8 cellular contexts compared by ENCODE assay signal in genomic region chr2:137969418-137969765, GRCh38. TPM values are rescaled to one million over a fixed set of nuclear protein-coding genes. Genes with fewer than 3 reads are reported as not detected.
DNase-seq lines count a peak whose midpoint lies in the region; ATAC-seq and TF ChIP-seq lines count a peak whose summit lies in the region.

No MANE protein-coding gene starts in this region.

- BruUV-seq in MCF 10A (replicated peaks; lab: Mats Ljungman, UMichigan), result no TSS peak

- ATAC-seq in lung (ENCODE audit: insufficient read depth, low FRiP score) (peak; percentile 73), GM19395 (IDR thresholded peaks at IDR 0.05; ENCODE audit: unreplicated experiment) (no peak), GM21447 (IDR thresholded peaks at IDR 0.05; ENCODE audit: unreplicated experiment) (no peak)

- no peaks in the 10 kb centered on the region for H3K27me3 ChIP-seq in BLaER1 treated with 17β-estradiol and CSF1 and Interleukin-3, amounts not matched to agents 10 nM and 100 nM
- H3K27me3 ChIP-seq in lung (ENCODE audit: control insufficient read depth, insufficient read depth), result no peaks in the 10 kb centered on the region

- TF ChIP-seq CTCF in MCF 10A (IDR thresholded peaks at IDR 0.05; ENCODE audit: unreplicated experiment) (no peak), lung (IDR thresholded peaks at IDR 0.05; ENCODE audit: control extremely low read depth, extremely low read depth) (no peak)

- H3K4me1 Mint-ChIP-seq in MCF 10A (ENCODE audit: insufficient read depth, unreplicated experiment), result peaks cover 17% of the 10 kb centered on the region

- DNase-seq in NCI-H2029 (lab: John Stamatoyannopoulos, UW) (peak; percentile 85), MCF 10A (ENCODE audit: unreplicated experiment) (peak; percentile 92), lung (ENCODE audit: low spot score) (peak; percentile 58), superior temporal gyrus (ENCODE audit: extremely low spot score) (no peak)
- DNase-seq in stimulated activated CD4-positive, alpha-beta T cell treated with anti-CD3 and anti-CD28 coated beads, Interleukin-2, amount 100 ng/mL, for 48 hours, result no peak

- peak overlapping the region in 6 of 11 experiments; percentile 34 to 88 (median 78); a peak in 10 of 22 replicates for H3K9ac ChIP-seq in BLaER1 treated with 17β-estradiol and CSF1 and Interleukin-3, amounts not matched to agents 10 nM and 100 nM

- peak overlapping the region; percentile 2 for H3K27ac Mint-ChIP-seq in MCF 10A (ENCODE audit: low read depth, unreplicated experiment)

- 7 to 12% methylated on average over 1 of the region's 1 CpG for WGBS in lung, 2 donors

- no peaks in the 10 kb centered on the region for H3K27me3 Mint-ChIP-seq in MCF 10A (ENCODE audit: insufficient read depth, unreplicated experiment)

- intact Hi-C loops in MCF 10A (cut with micrococcal nuclease), result no loop called here

- H3K9me3 ChIP-seq in BLaER1 treated with 17β-estradiol and CSF1 and Interleukin-3, amounts not matched to agents 10 nM and 100 nM (replicated peaks in 1 of 11), result peaks cover 0 to 24% (median 0%) of the 10 kb centered on the region in 11 experiments; a peak in 3 of 22 replicates
- H3K9me3 ChIP-seq in lung (ENCODE audit: control insufficient read depth in 2 of 2, insufficient read depth in 1 of 2, low read length in 1 of 2), result no peaks in the 10 kb centered on the region

- peaks cover 0 to 17% (median 0%) of the 10 kb centered on the region in 11 experiments; a peak in 2 of 22 replicates for H4K20me1 ChIP-seq in BLaER1 treated with 17β-estradiol and CSF1 and Interleukin-3, amounts not matched to agents 10 nM and 100 nM

- no peak overlapping the region for H3K4me3 Mint-ChIP-seq in MCF 10A (ENCODE audit: unreplicated experiment)

- POLR2A ChIA-PET in MCF 10A (lab: Yijun Ruan, JAX), result no interaction called here

- peaks cover 0 to 69% (median 0%) of the 10 kb centered on the region in 11 experiments; a peak in 6 of 22 replicates for H3K36me3 ChIP-seq in BLaER1 treated with 17β-estradiol and CSF1 and Interleukin-3, amounts not matched to agents 10 nM and 100 nM
- H3K36me3 ChIP-seq in lung (ENCODE audit: control insufficient read depth in 2 of 2, insufficient read depth in 2 of 2, low read length in 2 of 2), result no peaks in the 10 kb centered on the region

- peak overlapping the region in 7 of 11 experiments; percentile 9 to 96 (median 88); a peak in 13 of 22 replicates for H3K27ac ChIP-seq in BLaER1 treated with 17β-estradiol and CSF1 and Interleukin-3, amounts not matched to agents 10 nM and 100 nM
- H3K27ac ChIP-seq in lung (ENCODE audit: low read depth in 1 of 2, low read length in 1 of 2), result no peak overlapping the region

- H3K4me1 ChIP-seq in BLaER1 treated with 17β-estradiol and CSF1 and Interleukin-3, amounts not matched to agents 10 nM and 100 nM, result peaks cover 0 to 78% (median 15%) of the 10 kb centered on the region in 10 experiments; a peak in 12 of 20 replicates
- H3K4me1 ChIP-seq in lung (ENCODE audit: control insufficient read depth in 2 of 2, insufficient read depth in 2 of 2, low read length in 2 of 2), result peaks cover 0 to 8% of the 10 kb centered on the region in 2 donors

- H3K4me2 ChIP-seq in BLaER1 treated with 17β-estradiol and CSF1 and Interleukin-3, amounts not matched to agents 10 nM and 100 nM, result peak overlapping the region in 6 of 11 experiments; percentile 42 to 98 (median 70); a peak in 12 of 22 replicates

- H3K9me3 Mint-ChIP-seq in MCF 10A (ENCODE audit: unreplicated experiment), result no peaks in the 10 kb centered on the region

- H3K4me3 ChIP-seq in BLaER1 treated with 17β-estradiol and CSF1 and Interleukin-3, amounts not matched to agents 10 nM and 100 nM, result peak overlapping the region in 2 of 10 experiments; percentile 19 to 73; a peak in 1 of 20 replicates
- no peak overlapping the region for H3K4me3 ChIP-seq in lung

- no peaks in the 10 kb centered on the region for H3K36me3 Mint-ChIP-seq in MCF 10A (ENCODE audit: insufficient read depth, unreplicated experiment)

- CTCF ChIA-PET in MCF 10A (lab: Yijun Ruan, JAX), result interaction anchor here (0.6 to 0.9 kb wide), 3 partner anchors 17 to 126 kb away, joined by 3 to 5 read pairs (median 3); no protein-coding TSS in a partner anchor

RNA-seq across cellular contexts. Expression of gene HNMT, which starts 5.1 kb away (rescaled TPM):
- total RNA-seq in MCF 10A (2022) (0.28 TPM in 1 of 2 replicates, not detected in the other), lung (100 to 1,000 TPM in 1 of 2 donors, 10 to 100 TPM in 1; 45.9 to 135 TPM)
- polyA plus RNA-seq in lung, result 10 to 100 TPM; 62.2 to 91.8 TPM

Comparison
In these comparisons a context has a peak if more than half of its experiments do, and no peak if none do; other contexts are left out.
1. H3K27ac ChIP-seq: peak in BLaER1 treated with 17β-estradiol and CSF1 and Interleukin-3, amounts not matched to agents 10 nM and 100 nM (7 of 11); none in lung (0 of 2).
2. DNase-seq: peak in NCI-H2029 (single experiment), MCF 10A (single experiment) and lung (single experiment); none in superior temporal gyrus (single experiment) and stimulated activated CD4-positive, alpha-beta T cell treated with anti-CD3 and anti-CD28 coated beads, Interleukin-2, amount 100 ng/mL, for 48 hours (0 of 2).
3. RNA of gene HNMT, which starts 5.1 kb away (total RNA-seq): 45.9 to 135 TPM in lung; 0.28 TPM in MCF 10A; every median in the first group is over 10 times any median in the second.